ENCODE assay signal across 7 cellular contexts in genomic region chr19:48480476-48481190, GRCh38. TPM values are rescaled to one million over a fixed set of nuclear protein-coding genes. Genes with fewer than 3 reads are reported as not detected.
DNase-seq lines count a peak whose midpoint lies in the region; ATAC-seq and TF ChIP-seq lines count a peak whose summit lies in the region.

No MANE protein-coding gene starts in this region.

- peak overlapping the region; percentile 39 to 67 for H3K4me3 ChIP-seq in gastroesophageal sphincter
- peak overlapping the region; percentile 77 for H3K4me3 ChIP-seq in psoas muscle
- no peak overlapping the region for H3K4me3 ChIP-seq in SJCRH30

- peaks cover 0 to 29% (median 3%) of the 10 kb centered on the region in 3 donors for H3K4me1 ChIP-seq in gastroesophageal sphincter
- H3K4me1 ChIP-seq in psoas muscle: peaks cover 19% of the 10 kb centered on the region
- peaks cover 14% of the 10 kb centered on the region for H3K4me1 ChIP-seq in SJCRH30

- H3K27ac ChIP-seq in gastroesophageal sphincter (peak overlapping the region; percentile 45 to 95 (median 90)), psoas muscle (peak overlapping the region; percentile 86), SJCRH30 (no peak overlapping the region)

- intact Hi-C loops in psoas muscle (cut with DNase I): no loop called here

- ATAC-seq in gastroesophageal sphincter: peak; percentile 68
- peak; percentile 57 to 78 (median 58) for ATAC-seq in psoas muscle

- H3K36me3 ChIP-seq in gastroesophageal sphincter (peaks cover 0 to 39% of the 10 kb centered on the region in 2 donors), psoas muscle (ENCODE audit: insufficient read depth in 1 of 2, low read depth in 1 of 2) (peaks cover 0 to 34% of the 10 kb centered on the region in 2 donors), SJCRH30 (peaks cover 34% of the 10 kb centered on the region)

- H3K27me3 ChIP-seq in gastroesophageal sphincter (no peaks in the 10 kb centered on the region), psoas muscle (ENCODE audit: insufficient read depth in 3 of 3, low read length in 2 of 3) (no peaks in the 10 kb centered on the region), SJCRH30 (no peaks in the 10 kb centered on the region)

- DNase-seq in MV-4-11 (lab: John Stamatoyannopoulos, UW) (peak; percentile 58), activated gamma-delta T cell treated with Interleukin-2 at 50 U/mL for 16 hours (peak; percentile 53), psoas muscle (peak in 1 of 2 donors; percentile 71), SJCRH30 (no peak), GDM1 (lab: John Stamatoyannopoulos, UW) (no peak), NCI-H2171 treated with DMSO at 0.1 percent for 48 hours (lab: John Stamatoyannopoulos, UW) (no peak)

- TF ChIP-seq CTCF in gastroesophageal sphincter (IDR thresholded peaks at IDR 0.05) (peak in 1 of 4 experiments; percentile 28), psoas muscle (IDR thresholded peaks at IDR 0.05) (no peak)

- TF ChIP-seq POLR2A in gastroesophageal sphincter (IDR thresholded peaks at IDR 0.05): no peak

- 0% methylated on average over 4 to 7 of the region's 50 CpGs for WGBS in gastroesophageal sphincter (ENCODE audit: low coverage in 1 of 2), 2 donors
- WGBS in psoas muscle, 3 donors: 1 to 5% (median 2%) methylated on average over 47 to 50 of the region's 50 CpGs

- no peak for TF ChIP-seq EP300 in gastroesophageal sphincter (IDR thresholded peaks at IDR 0.05)

- H3K9me3 ChIP-seq in gastroesophageal sphincter (no peaks in the 10 kb centered on the region), psoas muscle (no peaks in the 10 kb centered on the region), SJCRH30 (replicated peaks) (no peaks in the 10 kb centered on the region)

RNA-seq across cellular contexts. Expression of gene CYTH2, which starts 11.5 kb away (rescaled TPM):
- 10 to 100 TPM; 28.6 to 56.7 (median 47.0) TPM for total RNA-seq in gastroesophageal sphincter
- 10 to 100 TPM; 21.8 to 45.2 (median 29.4) TPM for total RNA-seq in psoas muscle
- polyA plus RNA-seq in psoas muscle: 10 to 100 TPM; 36.6 to 41.0 (median 39.5) TPM
- total RNA-seq in SJCRH30 (2014; rRNA removed; shearing (Covaris generic)): 25.0 and 29.0 TPM in 2 replicates

RNA-seq across cellular contexts. Expression of gene KCNJ14, which starts 25.3 kb away (rescaled TPM):
- total RNA-seq in gastroesophageal sphincter (under 1 TPM in 3 of 4 donors, not detected in 1; 0.16 to 0.42 (median 0.27) TPM), psoas muscle (1 to 10 TPM in 3 of 4 donors, under 1 TPM in 1; 0.65 to 2.6 (median 1.3) TPM)
- 1 to 10 TPM in 1 of 3 donors, under 1 TPM in 2; 0.28 to 1.6 (median 0.58) TPM for polyA plus RNA-seq in psoas muscle
- 0.41 and 0.57 TPM in 2 replicates for total RNA-seq in SJCRH30 (2014; rRNA removed; shearing (Covaris generic))

RNA-seq across cellular contexts. Expression of gene LMTK3, which starts 31.0 kb away (rescaled TPM):
- total RNA-seq in gastroesophageal sphincter: 1 to 10 TPM in 1 of 4 donors, under 1 TPM in 3; 0.13 to 1.2 (median 0.30) TPM
- total RNA-seq in psoas muscle: under 1 TPM in 2 of 4 donors, not detected in 2; 0.06 to 0.14 TPM
- under 1 TPM; 0.03 to 0.06 (median 0.05) TPM for polyA plus RNA-seq in psoas muscle
- total RNA-seq in SJCRH30 (2014; rRNA removed; shearing (Covaris generic)): not detected in 2 replicates

RNA-seq across cellular contexts. Expression of gene GRWD1, which starts 34.9 kb away (rescaled TPM):
- total RNA-seq in gastroesophageal sphincter (10 to 100 TPM; 28.9 to 33.1 (median 32.7) TPM), psoas muscle (10 to 100 TPM; 24.6 to 46.0 (median 40.3) TPM)
- polyA plus RNA-seq in psoas muscle: 10 to 100 TPM; 24.2 to 53.7 (median 42.0) TPM
- total RNA-seq in SJCRH30 (2014; rRNA removed; shearing (Covaris generic)): 40.4 and 44.6 TPM in 2 replicates

Comparison
In these comparisons a context has a peak if more than half of its experiments do, and no peak if none do; other contexts are left out.
1. DNase-seq: peak in MV-4-11 (single experiment) and activated gamma-delta T cell treated with Interleukin-2 at 50 U/mL for 16 hours (single experiment); none in SJCRH30 (0 of 2), GDM1 (single experiment) and NCI-H2171 treated with DMSO at 0.1 percent for 48 hours (single experiment).